Comparison of ENCODE assay signal across 1 cellular context in the genomic region with DNA sequence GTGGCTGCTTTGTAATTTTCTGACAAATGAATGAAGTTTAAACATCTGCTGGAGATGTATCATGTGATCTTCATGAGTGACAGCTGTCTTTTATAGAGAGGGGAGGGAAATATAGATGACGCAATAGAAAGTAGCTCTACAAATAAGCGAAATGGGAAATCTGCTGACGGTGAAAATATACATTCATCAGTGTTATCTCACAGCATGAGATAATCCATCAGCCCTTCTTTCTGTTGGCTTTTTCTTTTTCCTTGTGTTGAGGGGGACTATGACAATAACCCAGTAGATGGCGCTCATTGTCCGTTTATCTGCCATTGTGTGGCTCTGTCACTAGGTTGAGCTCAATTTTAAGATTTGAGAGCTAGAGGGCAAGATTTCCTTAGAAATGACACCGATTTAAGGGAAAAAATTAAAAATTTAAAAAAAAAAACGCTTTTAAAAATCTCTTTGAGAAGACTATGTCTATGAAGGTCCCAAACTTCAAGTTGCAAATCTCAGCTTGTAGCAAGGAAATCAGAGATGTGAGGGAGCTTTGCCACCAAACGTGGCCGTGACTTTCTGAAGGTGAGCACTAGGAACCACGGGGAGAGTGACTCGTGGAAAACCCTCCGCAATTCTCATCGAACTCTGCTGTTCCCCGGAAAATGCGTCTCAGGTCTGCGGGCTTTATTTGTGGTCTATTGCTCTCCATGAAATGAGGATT.
TF ChIP-seq lines count a peak whose summit lies in the region.

No MANE protein-coding gene starts in this region.

TF ChIP-seq in K562, 482 proteins besides CTCF, POLR2A, EP300 and RAD21 (continued from another document and continues in another):
- TF ChIP-seq, protein P1, sequence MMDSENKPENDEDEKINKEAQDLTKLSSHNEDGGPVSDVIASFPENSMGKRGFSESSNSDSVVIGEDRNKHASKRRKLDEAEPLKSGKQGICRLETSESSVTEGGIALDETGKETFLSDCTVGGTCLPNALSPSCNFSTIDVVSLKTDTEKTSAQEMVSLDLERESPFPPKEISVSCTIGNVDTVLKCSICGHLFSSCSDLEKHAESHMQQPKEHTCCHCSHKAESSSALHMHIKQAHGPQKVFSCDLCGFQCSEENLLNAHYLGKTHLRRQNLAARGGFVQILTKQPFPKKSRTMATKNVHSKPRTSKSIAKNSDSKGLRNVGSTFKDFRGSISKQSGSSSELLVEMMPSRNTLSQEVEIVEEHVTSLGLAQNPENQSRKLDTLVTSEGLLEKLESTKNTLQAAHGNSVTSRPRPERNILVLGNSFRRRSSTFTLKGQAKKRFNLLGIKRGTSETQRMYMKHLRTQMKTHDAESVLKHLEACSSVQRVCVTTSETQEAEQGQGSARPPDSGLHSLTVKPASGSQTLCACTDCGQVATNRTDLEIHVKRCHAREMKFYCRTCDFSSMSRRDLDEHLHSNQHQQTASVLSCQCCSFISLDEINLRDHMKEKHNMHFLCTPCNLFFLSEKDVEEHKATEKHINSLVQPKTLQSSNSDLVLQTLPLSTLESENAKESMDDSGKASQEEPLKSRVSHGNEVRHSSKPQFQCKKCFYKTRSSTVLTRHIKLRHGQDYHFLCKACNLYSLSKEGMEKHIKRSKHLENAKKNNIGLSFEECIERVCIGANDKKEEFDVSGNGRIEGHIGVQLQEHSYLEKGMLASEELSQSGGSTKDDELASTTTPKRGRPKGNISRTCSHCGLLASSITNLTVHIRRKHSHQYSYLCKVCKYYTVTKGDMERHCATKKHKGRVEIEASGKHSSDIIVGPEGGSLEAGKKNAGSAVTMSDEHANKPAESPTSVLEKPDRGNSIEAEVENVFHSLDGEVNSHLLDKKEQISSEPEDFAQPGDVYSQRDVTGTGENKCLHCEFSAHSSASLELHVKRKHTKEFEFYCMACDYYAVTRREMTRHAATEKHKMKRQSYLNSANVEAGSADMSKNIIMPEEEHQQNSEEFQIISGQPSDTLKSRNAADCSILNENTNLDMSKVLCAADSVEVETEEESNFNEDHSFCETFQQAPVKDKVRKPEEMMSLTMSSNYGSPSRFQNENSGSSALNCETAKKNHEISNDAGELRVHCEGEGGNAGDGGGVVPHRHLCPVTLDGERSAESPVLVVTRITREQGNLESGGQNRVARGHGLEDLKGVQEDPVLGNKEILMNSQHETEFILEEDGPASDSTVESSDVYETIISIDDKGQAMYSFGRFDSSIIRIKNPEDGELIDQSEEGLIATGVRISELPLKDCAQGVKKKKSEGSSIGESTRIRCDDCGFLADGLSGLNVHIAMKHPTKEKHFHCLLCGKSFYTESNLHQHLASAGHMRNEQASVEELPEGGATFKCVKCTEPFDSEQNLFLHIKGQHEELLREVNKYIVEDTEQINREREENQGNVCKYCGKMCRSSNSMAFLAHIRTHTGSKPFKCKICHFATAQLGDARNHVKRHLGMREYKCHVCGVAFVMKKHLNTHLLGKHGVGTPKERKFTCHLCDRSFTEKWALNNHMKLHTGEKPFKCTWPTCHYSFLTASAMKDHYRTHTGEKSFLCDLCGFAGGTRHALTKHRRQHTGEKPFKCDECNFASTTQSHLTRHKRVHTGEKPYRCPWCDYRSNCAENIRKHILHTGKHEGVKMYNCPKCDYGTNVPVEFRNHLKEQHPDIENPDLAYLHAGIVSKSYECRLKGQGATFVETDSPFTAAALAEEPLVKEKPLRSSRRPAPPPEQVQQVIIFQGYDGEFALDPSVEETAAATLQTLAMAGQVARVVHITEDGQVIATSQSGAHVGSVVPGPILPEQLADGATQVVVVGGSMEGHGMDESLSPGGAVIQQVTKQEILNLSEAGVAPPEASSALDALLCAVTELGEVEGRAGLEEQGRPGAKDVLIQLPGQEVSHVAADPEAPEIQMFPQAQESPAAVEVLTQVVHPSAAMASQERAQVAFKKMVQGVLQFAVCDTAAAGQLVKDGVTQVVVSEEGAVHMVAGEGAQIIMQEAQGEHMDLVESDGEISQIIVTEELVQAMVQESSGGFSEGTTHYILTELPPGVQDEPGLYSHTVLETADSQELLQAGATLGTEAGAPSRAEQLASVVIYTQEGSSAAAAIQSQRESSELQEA (IDR thresholded peaks at IDR 0.05; ENCODE audit: low read depth), result no peak
- no peak for TF ChIP-seq ZFX (CRISPR knock-in tag; IDR thresholded peaks at IDR 0.05)
- TF ChIP-seq MAFK (IDR thresholded peaks at IDR 0.05; ENCODE audit: low read length), result peak; percentile 79
- TF ChIP-seq ARID2 (IDR thresholded peaks at IDR 0.05), result peak; percentile 59; the same call in 1 of the 2 replicates
- no peak for TF ChIP-seq ZNF644 (tag; IDR thresholded peaks at IDR 0.05; ENCODE audit: low read depth)
- TF ChIP-seq PTRF (tag; IDR thresholded peaks at IDR 0.05), result no peak
- TF ChIP-seq, protein P2, sequence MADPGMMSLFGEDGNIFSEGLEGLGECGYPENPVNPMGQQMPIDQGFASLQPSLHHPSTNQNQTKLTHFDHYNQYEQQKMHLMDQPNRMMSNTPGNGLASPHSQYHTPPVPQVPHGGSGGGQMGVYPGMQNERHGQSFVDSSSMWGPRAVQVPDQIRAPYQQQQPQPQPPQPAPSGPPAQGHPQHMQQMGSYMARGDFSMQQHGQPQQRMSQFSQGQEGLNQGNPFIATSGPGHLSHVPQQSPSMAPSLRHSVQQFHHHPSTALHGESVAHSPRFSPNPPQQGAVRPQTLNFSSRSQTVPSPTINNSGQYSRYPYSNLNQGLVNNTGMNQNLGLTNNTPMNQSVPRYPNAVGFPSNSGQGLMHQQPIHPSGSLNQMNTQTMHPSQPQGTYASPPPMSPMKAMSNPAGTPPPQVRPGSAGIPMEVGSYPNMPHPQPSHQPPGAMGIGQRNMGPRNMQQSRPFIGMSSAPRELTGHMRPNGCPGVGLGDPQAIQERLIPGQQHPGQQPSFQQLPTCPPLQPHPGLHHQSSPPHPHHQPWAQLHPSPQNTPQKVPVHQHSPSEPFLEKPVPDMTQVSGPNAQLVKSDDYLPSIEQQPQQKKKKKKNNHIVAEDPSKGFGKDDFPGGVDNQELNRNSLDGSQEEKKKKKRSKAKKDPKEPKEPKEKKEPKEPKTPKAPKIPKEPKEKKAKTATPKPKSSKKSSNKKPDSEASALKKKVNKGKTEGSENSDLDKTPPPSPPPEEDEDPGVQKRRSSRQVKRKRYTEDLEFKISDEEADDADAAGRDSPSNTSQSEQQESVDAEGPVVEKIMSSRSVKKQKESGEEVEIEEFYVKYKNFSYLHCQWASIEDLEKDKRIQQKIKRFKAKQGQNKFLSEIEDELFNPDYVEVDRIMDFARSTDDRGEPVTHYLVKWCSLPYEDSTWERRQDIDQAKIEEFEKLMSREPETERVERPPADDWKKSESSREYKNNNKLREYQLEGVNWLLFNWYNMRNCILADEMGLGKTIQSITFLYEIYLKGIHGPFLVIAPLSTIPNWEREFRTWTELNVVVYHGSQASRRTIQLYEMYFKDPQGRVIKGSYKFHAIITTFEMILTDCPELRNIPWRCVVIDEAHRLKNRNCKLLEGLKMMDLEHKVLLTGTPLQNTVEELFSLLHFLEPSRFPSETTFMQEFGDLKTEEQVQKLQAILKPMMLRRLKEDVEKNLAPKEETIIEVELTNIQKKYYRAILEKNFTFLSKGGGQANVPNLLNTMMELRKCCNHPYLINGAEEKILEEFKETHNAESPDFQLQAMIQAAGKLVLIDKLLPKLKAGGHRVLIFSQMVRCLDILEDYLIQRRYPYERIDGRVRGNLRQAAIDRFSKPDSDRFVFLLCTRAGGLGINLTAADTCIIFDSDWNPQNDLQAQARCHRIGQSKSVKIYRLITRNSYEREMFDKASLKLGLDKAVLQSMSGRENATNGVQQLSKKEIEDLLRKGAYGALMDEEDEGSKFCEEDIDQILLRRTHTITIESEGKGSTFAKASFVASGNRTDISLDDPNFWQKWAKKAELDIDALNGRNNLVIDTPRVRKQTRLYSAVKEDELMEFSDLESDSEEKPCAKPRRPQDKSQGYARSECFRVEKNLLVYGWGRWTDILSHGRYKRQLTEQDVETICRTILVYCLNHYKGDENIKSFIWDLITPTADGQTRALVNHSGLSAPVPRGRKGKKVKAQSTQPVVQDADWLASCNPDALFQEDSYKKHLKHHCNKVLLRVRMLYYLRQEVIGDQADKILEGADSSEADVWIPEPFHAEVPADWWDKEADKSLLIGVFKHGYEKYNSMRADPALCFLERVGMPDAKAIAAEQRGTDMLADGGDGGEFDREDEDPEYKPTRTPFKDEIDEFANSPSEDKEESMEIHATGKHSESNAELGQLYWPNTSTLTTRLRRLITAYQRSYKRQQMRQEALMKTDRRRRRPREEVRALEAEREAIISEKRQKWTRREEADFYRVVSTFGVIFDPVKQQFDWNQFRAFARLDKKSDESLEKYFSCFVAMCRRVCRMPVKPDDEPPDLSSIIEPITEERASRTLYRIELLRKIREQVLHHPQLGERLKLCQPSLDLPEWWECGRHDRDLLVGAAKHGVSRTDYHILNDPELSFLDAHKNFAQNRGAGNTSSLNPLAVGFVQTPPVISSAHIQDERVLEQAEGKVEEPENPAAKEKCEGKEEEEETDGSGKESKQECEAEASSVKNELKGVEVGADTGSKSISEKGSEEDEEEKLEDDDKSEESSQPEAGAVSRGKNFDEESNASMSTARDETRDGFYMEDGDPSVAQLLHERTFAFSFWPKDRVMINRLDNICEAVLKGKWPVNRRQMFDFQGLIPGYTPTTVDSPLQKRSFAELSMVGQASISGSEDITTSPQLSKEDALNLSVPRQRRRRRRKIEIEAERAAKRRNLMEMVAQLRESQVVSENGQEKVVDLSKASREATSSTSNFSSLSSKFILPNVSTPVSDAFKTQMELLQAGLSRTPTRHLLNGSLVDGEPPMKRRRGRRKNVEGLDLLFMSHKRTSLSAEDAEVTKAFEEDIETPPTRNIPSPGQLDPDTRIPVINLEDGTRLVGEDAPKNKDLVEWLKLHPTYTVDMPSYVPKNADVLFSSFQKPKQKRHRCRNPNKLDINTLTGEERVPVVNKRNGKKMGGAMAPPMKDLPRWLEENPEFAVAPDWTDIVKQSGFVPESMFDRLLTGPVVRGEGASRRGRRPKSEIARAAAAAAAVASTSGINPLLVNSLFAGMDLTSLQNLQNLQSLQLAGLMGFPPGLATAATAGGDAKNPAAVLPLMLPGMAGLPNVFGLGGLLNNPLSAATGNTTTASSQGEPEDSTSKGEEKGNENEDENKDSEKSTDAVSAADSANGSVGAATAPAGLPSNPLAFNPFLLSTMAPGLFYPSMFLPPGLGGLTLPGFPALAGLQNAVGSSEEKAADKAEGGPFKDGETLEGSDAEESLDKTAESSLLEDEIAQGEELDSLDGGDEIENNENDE (IDR thresholded peaks at IDR 0.05; ENCODE audit: low read depth, low read length), result no peak
- TF ChIP-seq, protein P3, sequence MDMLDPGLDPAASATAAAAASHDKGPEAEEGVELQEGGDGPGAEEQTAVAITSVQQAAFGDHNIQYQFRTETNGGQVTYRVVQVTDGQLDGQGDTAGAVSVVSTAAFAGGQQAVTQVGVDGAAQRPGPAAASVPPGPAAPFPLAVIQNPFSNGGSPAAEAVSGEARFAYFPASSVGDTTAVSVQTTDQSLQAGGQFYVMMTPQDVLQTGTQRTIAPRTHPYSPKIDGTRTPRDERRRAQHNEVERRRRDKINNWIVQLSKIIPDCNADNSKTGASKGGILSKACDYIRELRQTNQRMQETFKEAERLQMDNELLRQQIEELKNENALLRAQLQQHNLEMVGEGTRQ (CRISPR knock-in tag; IDR thresholded peaks at IDR 0.05), result no peak
- TF ChIP-seq, protein P4, sequence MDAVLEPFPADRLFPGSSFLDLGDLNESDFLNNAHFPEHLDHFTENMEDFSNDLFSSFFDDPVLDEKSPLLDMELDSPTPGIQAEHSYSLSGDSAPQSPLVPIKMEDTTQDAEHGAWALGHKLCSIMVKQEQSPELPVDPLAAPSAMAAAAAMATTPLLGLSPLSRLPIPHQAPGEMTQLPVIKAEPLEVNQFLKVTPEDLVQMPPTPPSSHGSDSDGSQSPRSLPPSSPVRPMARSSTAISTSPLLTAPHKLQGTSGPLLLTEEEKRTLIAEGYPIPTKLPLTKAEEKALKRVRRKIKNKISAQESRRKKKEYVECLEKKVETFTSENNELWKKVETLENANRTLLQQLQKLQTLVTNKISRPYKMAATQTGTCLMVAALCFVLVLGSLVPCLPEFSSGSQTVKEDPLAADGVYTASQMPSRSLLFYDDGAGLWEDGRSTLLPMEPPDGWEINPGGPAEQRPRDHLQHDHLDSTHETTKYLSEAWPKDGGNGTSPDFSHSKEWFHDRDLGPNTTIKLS (IDR thresholded peaks at IDR 0.05; ENCODE audit: borderline replicate concordance, low read depth), result no peak
- TF ChIP-seq MEIS2 (IDR thresholded peaks at IDR 0.05; ENCODE audit: partially characterized antibody), result peak; percentile 57
- 0 out of 2 replicates have a peak, but pooled peaks have one; percentile 30 for TF ChIP-seq CC2D1A (IDR thresholded peaks at IDR 0.05)
- TF ChIP-seq, protein P5, sequence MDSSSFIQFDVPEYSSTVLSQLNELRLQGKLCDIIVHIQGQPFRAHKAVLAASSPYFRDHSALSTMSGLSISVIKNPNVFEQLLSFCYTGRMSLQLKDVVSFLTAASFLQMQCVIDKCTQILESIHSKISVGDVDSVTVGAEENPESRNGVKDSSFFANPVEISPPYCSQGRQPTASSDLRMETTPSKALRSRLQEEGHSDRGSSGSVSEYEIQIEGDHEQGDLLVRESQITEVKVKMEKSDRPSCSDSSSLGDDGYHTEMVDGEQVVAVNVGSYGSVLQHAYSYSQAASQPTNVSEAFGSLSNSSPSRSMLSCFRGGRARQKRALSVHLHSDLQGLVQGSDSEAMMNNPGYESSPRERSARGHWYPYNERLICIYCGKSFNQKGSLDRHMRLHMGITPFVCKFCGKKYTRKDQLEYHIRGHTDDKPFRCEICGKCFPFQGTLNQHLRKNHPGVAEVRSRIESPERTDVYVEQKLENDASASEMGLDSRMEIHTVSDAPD (CRISPR knock-in tag; IDR thresholded peaks at IDR 0.05), result no peak
- TF ChIP-seq, protein P6, sequence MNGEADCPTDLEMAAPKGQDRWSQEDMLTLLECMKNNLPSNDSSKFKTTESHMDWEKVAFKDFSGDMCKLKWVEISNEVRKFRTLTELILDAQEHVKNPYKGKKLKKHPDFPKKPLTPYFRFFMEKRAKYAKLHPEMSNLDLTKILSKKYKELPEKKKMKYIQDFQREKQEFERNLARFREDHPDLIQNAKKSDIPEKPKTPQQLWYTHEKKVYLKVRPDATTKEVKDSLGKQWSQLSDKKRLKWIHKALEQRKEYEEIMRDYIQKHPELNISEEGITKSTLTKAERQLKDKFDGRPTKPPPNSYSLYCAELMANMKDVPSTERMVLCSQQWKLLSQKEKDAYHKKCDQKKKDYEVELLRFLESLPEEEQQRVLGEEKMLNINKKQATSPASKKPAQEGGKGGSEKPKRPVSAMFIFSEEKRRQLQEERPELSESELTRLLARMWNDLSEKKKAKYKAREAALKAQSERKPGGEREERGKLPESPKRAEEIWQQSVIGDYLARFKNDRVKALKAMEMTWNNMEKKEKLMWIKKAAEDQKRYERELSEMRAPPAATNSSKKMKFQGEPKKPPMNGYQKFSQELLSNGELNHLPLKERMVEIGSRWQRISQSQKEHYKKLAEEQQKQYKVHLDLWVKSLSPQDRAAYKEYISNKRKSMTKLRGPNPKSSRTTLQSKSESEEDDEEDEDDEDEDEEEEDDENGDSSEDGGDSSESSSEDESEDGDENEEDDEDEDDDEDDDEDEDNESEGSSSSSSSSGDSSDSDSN (IDR thresholded peaks at IDR 0.05; ENCODE audit: borderline replicate concordance in 1 of 2, low read depth in 2 of 2, low read length in 2 of 2), result no peak
- TF ChIP-seq, protein P7, sequence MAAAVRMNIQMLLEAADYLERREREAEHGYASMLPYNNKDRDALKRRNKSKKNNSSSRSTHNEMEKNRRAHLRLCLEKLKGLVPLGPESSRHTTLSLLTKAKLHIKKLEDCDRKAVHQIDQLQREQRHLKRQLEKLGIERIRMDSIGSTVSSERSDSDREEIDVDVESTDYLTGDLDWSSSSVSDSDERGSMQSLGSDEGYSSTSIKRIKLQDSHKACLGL (CRISPR knock-in tag; IDR thresholded peaks at IDR 0.05; ENCODE audit: borderline replicate concordance, poor library complexity, severe bottlenecking), result no peak
- TF ChIP-seq SMARCE1 (IDR thresholded peaks at IDR 0.05), result no peak
- TF ChIP-seq, protein P8, sequence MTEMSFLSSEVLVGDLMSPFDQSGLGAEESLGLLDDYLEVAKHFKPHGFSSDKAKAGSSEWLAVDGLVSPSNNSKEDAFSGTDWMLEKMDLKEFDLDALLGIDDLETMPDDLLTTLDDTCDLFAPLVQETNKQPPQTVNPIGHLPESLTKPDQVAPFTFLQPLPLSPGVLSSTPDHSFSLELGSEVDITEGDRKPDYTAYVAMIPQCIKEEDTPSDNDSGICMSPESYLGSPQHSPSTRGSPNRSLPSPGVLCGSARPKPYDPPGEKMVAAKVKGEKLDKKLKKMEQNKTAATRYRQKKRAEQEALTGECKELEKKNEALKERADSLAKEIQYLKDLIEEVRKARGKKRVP (CRISPR knock-in tag; IDR thresholded peaks at IDR 0.05), result peak; percentile 82
- TF ChIP-seq SIN3B (IDR thresholded peaks at IDR 0.05; ENCODE audit: low read depth), result no peak
